Comparison of ENCODE assay signal across 1 cellular context in the genomic region with DNA sequence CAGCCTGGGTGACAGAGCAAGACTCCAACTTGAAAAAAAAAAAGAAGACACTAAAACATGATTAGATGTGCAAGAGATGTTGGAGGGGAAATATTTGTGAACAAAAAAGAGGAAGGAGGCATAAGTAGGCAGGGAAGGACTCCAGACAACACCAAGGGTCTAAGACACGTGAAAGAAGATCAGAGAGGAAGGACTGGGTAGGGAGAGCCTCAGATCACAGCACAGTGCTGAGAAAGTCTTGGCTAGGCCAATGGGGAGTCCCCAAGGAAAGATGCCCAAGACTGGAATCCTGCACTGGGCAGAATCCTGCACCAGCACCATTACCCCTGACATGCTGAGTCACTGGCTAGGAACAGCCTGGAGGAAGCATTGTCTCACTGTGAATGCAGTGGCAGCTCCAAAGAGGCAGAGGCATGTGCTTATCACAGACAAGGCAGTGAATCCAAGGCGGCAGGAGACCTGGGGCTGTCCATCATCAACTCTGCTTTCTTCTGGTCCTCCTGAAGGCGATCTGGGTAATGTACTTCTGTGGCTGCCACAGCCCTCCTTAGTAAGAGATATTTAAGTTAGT.
TF ChIP-seq lines count a peak whose summit lies in the region.

No MANE protein-coding gene starts in this region.

TF ChIP-seq in HCT116, 20 proteins besides CTCF, POLR2A, EP300 and RAD21 (continued from another document):
- TF ChIP-seq ZFX (IDR thresholded peaks at IDR 0.05) (no peak), EZH2 (IDR thresholded peaks at IDR 0.05) (no peak), EGR1 (IDR thresholded peaks at IDR 0.05; ENCODE audit: low read depth) (no peak), ZNF274 (IDR thresholded peaks at IDR 0.05; ENCODE audit: low read depth, low read length) (no peak)
- TF ChIP-seq, protein P1, sequence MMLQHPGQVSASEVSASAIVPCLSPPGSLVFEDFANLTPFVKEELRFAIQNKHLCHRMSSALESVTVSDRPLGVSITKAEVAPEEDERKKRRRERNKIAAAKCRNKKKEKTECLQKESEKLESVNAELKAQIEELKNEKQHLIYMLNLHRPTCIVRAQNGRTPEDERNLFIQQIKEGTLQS (IDR thresholded peaks at IDR 0.05), result no peak
